ENCODE assay signal across 11 cellular contexts in the genomic region with DNA sequence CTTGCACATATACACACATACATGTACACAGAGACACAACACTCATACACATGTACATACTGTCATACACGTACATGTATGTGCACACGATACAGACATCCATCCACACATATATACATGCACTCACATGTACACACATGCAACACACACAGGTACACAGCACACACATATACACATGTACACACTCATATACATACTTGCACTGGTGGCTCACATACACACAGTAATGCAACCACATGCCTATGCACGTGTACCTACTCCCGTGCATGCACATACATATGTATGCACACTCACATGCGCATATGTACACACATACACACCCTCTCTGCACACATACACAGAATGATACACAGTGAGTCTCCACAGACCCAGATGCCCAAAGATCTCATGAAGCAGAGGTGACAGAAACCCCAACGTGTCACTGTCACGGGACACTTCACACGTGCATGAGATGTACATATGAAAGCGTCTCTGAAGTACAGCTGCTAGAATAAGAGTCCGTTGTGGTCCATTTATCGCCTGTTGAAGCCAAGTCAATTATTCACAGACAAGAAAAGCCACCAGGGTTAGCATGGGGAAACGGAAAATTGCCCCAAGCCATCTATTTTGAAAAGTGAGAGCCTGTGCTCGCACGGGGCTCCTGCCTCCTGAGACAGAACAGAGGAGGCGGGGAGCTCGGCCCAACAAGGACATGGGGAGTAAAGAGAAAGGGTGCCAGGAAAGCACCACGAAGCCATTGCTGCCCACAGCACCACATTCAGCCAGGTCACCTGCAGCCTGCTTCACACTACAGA. TPM values are rescaled to one million over a fixed set of nuclear protein-coding genes. Genes with fewer than 3 reads are reported as not detected.
A peak's percentile ranks its signal among the peaks of the same experiment; 100 is the strongest.
DNase-seq lines count a peak whose midpoint lies in the region; ATAC-seq and TF ChIP-seq lines count a peak whose summit lies in the region.
"Had no signal": no experiment of that assay in that cellular context is flagged by ENCODE, and none has a peak within 500 bp of the region (broad histone marks: within the 10 kb centered on the region; RNA-seq: fewer than 3 reads in every experiment).

No MANE protein-coding gene starts in this region.

- H3K27me3 ChIP-seq in right cardiac atrium (ENCODE audit: control insufficient read depth, insufficient read depth) (no peaks in the 10 kb centered on the region), neural progenitor cell (no peaks in the 10 kb centered on the region)
- no peaks in the 10 kb centered on the region for H3K27me3 ChIP-seq in CD4-positive, alpha-beta memory T cell (ENCODE audit: insufficient read depth, low read length)

- peaks cover 6% of the 10 kb centered on the region for H3K4me1 ChIP-seq in right cardiac atrium (ENCODE audit: control insufficient read depth, insufficient read depth, low read length)
- H3K4me1 ChIP-seq in CD4-positive, alpha-beta memory T cell (ENCODE audit: insufficient read depth, low read length): peaks cover 21% of the 10 kb centered on the region
- no peaks in the 10 kb centered on the region for H3K4me1 ChIP-seq in neural progenitor cell
- H3K4me1 ChIP-seq: A549 had no signal

- no peaks in the 10 kb centered on the region for H3F3A ChIP-seq in neural progenitor cell (ENCODE audit: low read depth)

- peaks cover 96% of the 10 kb centered on the region for H3K4me1 Mint-ChIP-seq in stimulated activated memory B cell treated with anti-CD40 and anti-IgM and Interleukin-4, amounts not matched to agents 10 μg/mL and 1 μg/mL and 100 μg/mL, for 72 hours
- H3K4me1 Mint-ChIP-seq in CD4-positive, alpha-beta memory T cell: peaks cover 16 to 67% (median 24%) of the 10 kb centered on the region in 4 donors
- H3K4me1 Mint-ChIP-seq in neural progenitor cell: peaks cover 5% of the 10 kb centered on the region

- H3K9me3 Mint-ChIP-seq in stimulated activated memory B cell treated with anti-CD40 and anti-IgM and Interleukin-4, amounts not matched to agents 10 μg/mL and 1 μg/mL and 100 μg/mL, for 72 hours: no peaks in the 10 kb centered on the region
- H3K9me3 Mint-ChIP-seq in CD4-positive, alpha-beta memory T cell: peaks cover 0 to 2% (median 0%) of the 10 kb centered on the region in 8 donors
- no peaks in the 10 kb centered on the region for H3K9me3 Mint-ChIP-seq in neural progenitor cell
- H3K9me3 Mint-ChIP-seq: activated T-cell treated with anti-CD3 and anti-CD28 coated beads, Interleukin-2, amount 50 U/mL, for 4 hours had no signal

- POLR2A ChIA-PET in CD4-positive, alpha-beta memory T cell (lab: Charles Lee; ENCODE audit: partially characterized antibody): interaction anchor here (1.1 kb wide), 1 partner anchor 95 kb away, joined by 3 read pairs; no protein-coding TSS in a partner anchor

- no peak overlapping the region for H2AFZ ChIP-seq in neural progenitor cell (replicated peaks)

- ATAC-seq in right cardiac atrium (no peak), Right ventricle myocardium superior (ENCODE audit: poor library complexity) (no peak), HG02642 (IDR thresholded peaks at IDR 0.05; ENCODE audit: poor library complexity, unreplicated experiment) (peak; percentile 34), HG03571 (IDR thresholded peaks at IDR 0.05; ENCODE audit: unreplicated experiment) (peak; percentile 42)
- peak; percentile 56 for ATAC-seq in stimulated activated memory B cell treated with anti-CD40 and anti-IgM and Interleukin-4, amounts not matched to agents 10 μg/mL and 1 μg/mL and 100 μg/mL, for 72 hours
- ATAC-seq: A549; activated T-cell treated with anti-CD3 and anti-CD28 coated beads, Interleukin-2, amount 50 U/mL, for 4 hours had no signal

- H3K36me3 ChIP-seq in CD4-positive, alpha-beta memory T cell (ENCODE audit: insufficient read depth, low read length): no peaks in the 10 kb centered on the region
- no peaks in the 10 kb centered on the region for H3K36me3 ChIP-seq in neural progenitor cell

- CTCF ChIA-PET in CD4-positive, alpha-beta memory T cell (lab: Charles Lee; ENCODE audit: partially characterized antibody): no interaction called here

- H3K27me3 Mint-ChIP-seq in stimulated activated memory B cell treated with anti-CD40 and anti-IgM and Interleukin-4, amounts not matched to agents 10 μg/mL and 1 μg/mL and 100 μg/mL, for 72 hours: no peaks in the 10 kb centered on the region
- H3K27me3 Mint-ChIP-seq in CD4-positive, alpha-beta memory T cell: no peaks in the 10 kb centered on the region
- peaks cover 4% of the 10 kb centered on the region for H3K27me3 Mint-ChIP-seq in neural progenitor cell (ENCODE audit: insufficient read depth, low read depth)

- H3K4me3 Mint-ChIP-seq in stimulated activated memory B cell treated with anti-CD40 and anti-IgM and Interleukin-4, amounts not matched to agents 10 μg/mL and 1 μg/mL and 100 μg/mL, for 72 hours: no peak overlapping the region
- H3K4me3 Mint-ChIP-seq in CD4-positive, alpha-beta memory T cell: no peak overlapping the region
- no peak overlapping the region for H3K4me3 Mint-ChIP-seq in neural progenitor cell
- H3K4me3 Mint-ChIP-seq: activated T-cell treated with anti-CD3 and anti-CD28 coated beads, Interleukin-2, amount 50 U/mL, for 4 hours had no signal

- peaks cover 30% of the 10 kb centered on the region for H3K79me2 ChIP-seq in neural progenitor cell (ENCODE audit: low read depth)

- H3K4me3 ChIP-seq in right cardiac atrium (ENCODE audit: low read length) (no peak overlapping the region), neural progenitor cell (no peak overlapping the region)
- no peak overlapping the region for H3K4me3 ChIP-seq in CD4-positive, alpha-beta memory T cell (ENCODE audit: low read length in 2 of 2)
- H3K4me3 ChIP-seq: A549 had no signal

- peaks cover 63% of the 10 kb centered on the region for H4K20me1 ChIP-seq in neural progenitor cell (ENCODE audit: low read depth)

- no peaks in the 10 kb centered on the region for H3K9me3 ChIP-seq in right cardiac atrium (ENCODE audit: control insufficient read depth, low read length)
- H3K9me3 ChIP-seq in CD4-positive, alpha-beta memory T cell (ENCODE audit: control insufficient read depth in 1 of 2, low read length in 2 of 2): no peaks in the 10 kb centered on the region
- no peaks in the 10 kb centered on the region for H3K9me3 ChIP-seq in neural progenitor cell (ENCODE audit: low read depth)
- H3K9me3 ChIP-seq: A549 had no signal

- TF ChIP-seq CTCF in neural progenitor cell (IDR thresholded peaks at IDR 0.05): no peak

- intact Hi-C loops in right cardiac atrium (cut with DNase I) (no loop called here), Right ventricle myocardium superior (cut with DNase I) (no loop called here)
- intact Hi-C loops in CD4-positive, alpha-beta memory T cell (cut with micrococcal nuclease): no loop called here

- WGBS in right cardiac atrium: 85% methylated on average over 17 of the region's 17 CpGs

- peaks cover 40% of the 10 kb centered on the region for H3K36me3 Mint-ChIP-seq in stimulated activated memory B cell treated with anti-CD40 and anti-IgM and Interleukin-4, amounts not matched to agents 10 μg/mL and 1 μg/mL and 100 μg/mL, for 72 hours
- peaks cover 12 to 51% of the 10 kb centered on the region in 2 donors for H3K36me3 Mint-ChIP-seq in CD4-positive, alpha-beta memory T cell
- peaks cover 2% of the 10 kb centered on the region for H3K36me3 Mint-ChIP-seq in neural progenitor cell

- H3K27ac Mint-ChIP-seq in stimulated activated memory B cell treated with anti-CD40 and anti-IgM and Interleukin-4, amounts not matched to agents 10 μg/mL and 1 μg/mL and 100 μg/mL, for 72 hours: peak overlapping the region; percentile 97
- peak overlapping the region in 1 of 7 donors; percentile 43 for H3K27ac Mint-ChIP-seq in CD4-positive, alpha-beta memory T cell
- H3K27ac Mint-ChIP-seq in neural progenitor cell: no peak overlapping the region

- no peak overlapping the region for H3K9ac ChIP-seq in neural progenitor cell

- H3K27ac ChIP-seq in right cardiac atrium (ENCODE audit: low read length) (no peak overlapping the region), neural progenitor cell (no peak overlapping the region)
- no peak overlapping the region for H3K27ac ChIP-seq in CD4-positive, alpha-beta memory T cell (ENCODE audit: low read depth, low read length)
- H3K27ac ChIP-seq: A549 had no signal

- peak in 2 of 3 donors; percentile 9 to 27 for DNase-seq in right cardiac atrium
- DNase-seq in Right ventricle myocardium superior: no peak
- DNase-seq in CD4-positive, alpha-beta memory T cell: no peak
- no peak for DNase-seq in glomerular visceral epithelial cell (ENCODE audit: extremely low spot score)
- DNase-seq in neural progenitor cell (ENCODE audit: low spot score): no peak
- DNase-seq: activated T-cell treated with anti-CD3 and anti-CD28 coated beads, Interleukin-2, amount 50 U/mL, for 4 hours had no signal

- H3K4me2 ChIP-seq in neural progenitor cell: no peak overlapping the region
- H3K4me2 ChIP-seq: A549 had no signal

RNA-seq across cellular contexts. Expression of a gene that starts 24.9 kb away (rescaled TPM):
- total RNA-seq in right cardiac atrium (10 to 100 TPM; 11.0 to 19.7 (median 15.5) TPM), Right ventricle myocardium superior (11.5 TPM), neural progenitor cell (ENCODE audit: low replicate concordance) (76.5 and 108 TPM in 2 replicates)
- 15.6 TPM for polyA plus RNA-seq in right cardiac atrium
- 10 to 100 TPM; 62.8 to 63.6 TPM for total RNA-seq in CD4-positive, alpha-beta memory T cell
- 10 to 100 TPM in 1 of 2 donors, 1 to 10 TPM in 1; 9.0 to 32.2 TPM for polyA plus RNA-seq in CD4-positive, alpha-beta memory T cell

RNA-seq across cellular contexts. Expression of a gene that starts 53.6 kb away (rescaled TPM):
- not detected for total RNA-seq in right cardiac atrium
- polyA plus RNA-seq in right cardiac atrium: not detected
- total RNA-seq in Right ventricle myocardium superior: not detected
- total RNA-seq in CD4-positive, alpha-beta memory T cell: not detected
- polyA plus RNA-seq in CD4-positive, alpha-beta memory T cell: not detected
- total RNA-seq in neural progenitor cell (ENCODE audit: low replicate concordance): 0.19 and 0.32 TPM in 2 replicates
- total RNA-seq: activated T-cell treated with anti-CD3 and anti-CD28 coated beads, Interleukin-2, amount 50 U/mL, for 4 hours; dermis microvascular lymphatic vessel endothelial cell had no signal

Comparison
In these comparisons a context has a peak if more than half of its experiments do, and no peak if none do; other contexts are left out.
1. DNase-seq: peak in right cardiac atrium (2 of 3); none in Right ventricle myocardium superior (single experiment), CD4-positive, alpha-beta memory T cell (0 of 5), glomerular visceral epithelial cell (single experiment) and neural progenitor cell (single experiment).
2. ATAC-seq: peak in HG02642 (single experiment), HG03571 (single experiment) and stimulated activated memory B cell treated with anti-CD40 and anti-IgM and Interleukin-4, amounts not matched to agents 10 μg/mL and 1 μg/mL and 100 μg/mL, for 72 hours (single experiment); none in right cardiac atrium (0 of 2) and Right ventricle myocardium superior (single experiment).